ENCODE assay signal across 11 cellular contexts in genomic region chr2:85995648-85996529, GRCh38.
DNase-seq lines count a peak whose midpoint lies in the region; ATAC-seq and TF ChIP-seq lines count a peak whose summit lies in the region.
"Had no signal": no experiment of that assay in that cellular context is flagged by ENCODE, and none has a peak within 500 bp of the region (broad histone marks: within the 10 kb centered on the region; RNA-seq: fewer than 3 reads in every experiment).

No MANE protein-coding gene starts in this region.

- H3K27ac Mint-ChIP-seq in neural crest cell (ENCODE audit: unreplicated experiment) (no peak overlapping the region), HFFc6 (no peak overlapping the region)
- no peak overlapping the region for H3K27ac Mint-ChIP-seq in activated CD4-positive, alpha-beta T cell treated with anti-CD3 and anti-CD28 coated beads, Interleukin-2, amount 10 ng/mL, durations not matched to agents 24 days and 14 days

- peak; percentile 12 to 20 for DNase-seq in breast epithelium (ENCODE audit: low spot score in 2 of 2)
- DNase-seq in mammary epithelial cell = no peak
- DNase-seq in dorsolateral prefrontal cortex = no peak
- DNase-seq in neural crest cell (ENCODE audit: low read depth, low spot score) = no peak
- no peak for DNase-seq in upper lobe of right lung
- no peak for DNase-seq in body of pancreas
- DNase-seq in HFFc6 = no peak
- DNase-seq in activated CD4-positive, alpha-beta T cell treated with anti-CD3 and anti-CD28 coated beads, Interleukin-2, amount 10 ng/mL, durations not matched to agents 24 days and 14 days = no peak
- DNase-seq: NCI-H226 had no signal

- H4K20me1 ChIP-seq in mammary epithelial cell (ENCODE audit: insufficient read depth, low read length) = no peaks in the 10 kb centered on the region

- H3K9ac ChIP-seq in mammary epithelial cell (ENCODE audit: insufficient read depth, low read length) = no peak overlapping the region

- WGBS in mammary epithelial cell (ENCODE audit: low coverage, missing lambda C conversion rate) = 97% methylated on average over 5 of the region's 9 CpGs
- WGBS in body of pancreas, 2 donors = 91 to 92% methylated on average over 8 to 9 of the region's 9 CpGs

- in situ Hi-C loops in mammary epithelial cell (cut with MboI; ENCODE audit: low sequenced_read_pairs in 2 of 2) = no loop called here

- H3K36me3 Mint-ChIP-seq in neural crest cell (ENCODE audit: low read depth) (no peaks in the 10 kb centered on the region), HFFc6 (ENCODE audit: low read depth) (no peaks in the 10 kb centered on the region)
- peaks cover 4% of the 10 kb centered on the region for H3K36me3 Mint-ChIP-seq in activated CD4-positive, alpha-beta T cell treated with anti-CD3 and anti-CD28 coated beads, Interleukin-2, amount 10 ng/mL, durations not matched to agents 24 days and 14 days (ENCODE audit: low read depth)

- no peak overlapping the region for H3K4me2 ChIP-seq in mammary epithelial cell (ENCODE audit: insufficient read depth, low read depth, low read length)

- H3K9me3 Mint-ChIP-seq in neural crest cell (peaks cover 5% of the 10 kb centered on the region), HFFc6 (no peaks in the 10 kb centered on the region)
- H3K9me3 Mint-ChIP-seq in activated CD4-positive, alpha-beta T cell treated with anti-CD3 and anti-CD28 coated beads, Interleukin-2, amount 10 ng/mL, durations not matched to agents 24 days and 14 days = peaks cover 3% of the 10 kb centered on the region

- no peak overlapping the region for H2AFZ ChIP-seq in mammary epithelial cell (ENCODE audit: low read depth, low read length)

- no peaks in the 10 kb centered on the region for H3K79me2 ChIP-seq in mammary epithelial cell (ENCODE audit: insufficient read depth, low read length)

- H3K4me1 Mint-ChIP-seq in neural crest cell (peaks cover 50% of the 10 kb centered on the region), HFFc6 (ENCODE audit: low read depth) (peaks cover 58% of the 10 kb centered on the region)
- peaks cover 69% of the 10 kb centered on the region for H3K4me1 Mint-ChIP-seq in activated CD4-positive, alpha-beta T cell treated with anti-CD3 and anti-CD28 coated beads, Interleukin-2, amount 10 ng/mL, durations not matched to agents 24 days and 14 days

- TF ChIP-seq POLR2A in breast epithelium (IDR thresholded peaks at IDR 0.05) (no peak), body of pancreas (IDR thresholded peaks at IDR 0.05) (no peak)

- no TSS peak for BruUV-seq in mammary epithelial cell (replicated peaks; lab: Mats Ljungman, UMichigan)

- H3K4me3 Mint-ChIP-seq in neural crest cell (peak overlapping the region; percentile 85), HFFc6 (no peak overlapping the region)
- no peak overlapping the region for H3K4me3 Mint-ChIP-seq in activated CD4-positive, alpha-beta T cell treated with anti-CD3 and anti-CD28 coated beads, Interleukin-2, amount 10 ng/mL, durations not matched to agents 24 days and 14 days

- H3K4me3 ChIP-seq in breast epithelium = no peak overlapping the region
- H3K4me3 ChIP-seq in mammary epithelial cell (replicated peaks in 1 of 3; ENCODE audit: insufficient read depth in 1 of 3, low read depth in 2 of 3, low read length in 3 of 3) = no peak overlapping the region
- no peak overlapping the region for H3K4me3 ChIP-seq in dorsolateral prefrontal cortex
- no peak overlapping the region for H3K4me3 ChIP-seq in upper lobe of right lung
- H3K4me3 ChIP-seq in body of pancreas = no peak overlapping the region
- H3K4me3 ChIP-seq: right lobe of liver had no signal

- H3K27me3 Mint-ChIP-seq in neural crest cell (ENCODE audit: low read depth) (no peaks in the 10 kb centered on the region), HFFc6 (ENCODE audit: insufficient read depth) (no peaks in the 10 kb centered on the region; the same call in 1 of the 2 replicates)
- no peaks in the 10 kb centered on the region for H3K27me3 Mint-ChIP-seq in activated CD4-positive, alpha-beta T cell treated with anti-CD3 and anti-CD28 coated beads, Interleukin-2, amount 10 ng/mL, durations not matched to agents 24 days and 14 days

- no peak for TF ChIP-seq CTCF in breast epithelium (IDR thresholded peaks at IDR 0.05)
- TF ChIP-seq CTCF in mammary epithelial cell (conservative IDR thresholded peaks at IDR 0.05 in 1 of 2, IDR thresholded peaks at IDR 0.05 in 1 of 2; ENCODE audit: extremely low read depth in 1 of 2, insufficient read depth in 1 of 2, low read depth in 1 of 2, low read length in 2 of 2) = no peak
- no peak for TF ChIP-seq CTCF in dorsolateral prefrontal cortex (IDR thresholded peaks at IDR 0.05 in 54 of 56, conservative IDR thresholded peaks at IDR 0.05 in 2 of 56; ENCODE audit: low read depth in 1 of 56, partially characterized antibody in 56 of 56)
- no peak for TF ChIP-seq CTCF in neural crest cell (conservative IDR thresholded peaks at IDR 0.05)
- no peak for TF ChIP-seq CTCF in upper lobe of right lung (IDR thresholded peaks at IDR 0.05)
- no peak for TF ChIP-seq CTCF in body of pancreas (IDR thresholded peaks at IDR 0.05)
- no peak for TF ChIP-seq CTCF in HFFc6 (IDR thresholded peaks at IDR 0.05)

- H3K36me3 ChIP-seq in breast epithelium = no peaks in the 10 kb centered on the region
- no peaks in the 10 kb centered on the region for H3K36me3 ChIP-seq in mammary epithelial cell (ENCODE audit: insufficient read depth, low read length)
- no peaks in the 10 kb centered on the region for H3K36me3 ChIP-seq in upper lobe of right lung
- no peaks in the 10 kb centered on the region for H3K36me3 ChIP-seq in body of pancreas (replicated peaks in 1 of 2; ENCODE audit: insufficient read depth in 1 of 2, low read depth in 2 of 2)
- H3K36me3 ChIP-seq: right lobe of liver had no signal

- dilution Hi-C loops in mammary epithelial cell (cut with HindIII; ENCODE audit: low sequenced_read_pairs) = loop anchor here (5.0 kb wide), 1 partner anchor 56 kb away; no protein-coding TSS in a partner anchor

- H3K4me1 ChIP-seq in breast epithelium (peaks cover 9 to 11% of the 10 kb centered on the region in 2 donors), mammary epithelial cell (ENCODE audit: insufficient read depth, low read length) (no peaks in the 10 kb centered on the region), upper lobe of right lung (peaks cover 62% of the 10 kb centered on the region), body of pancreas (peaks cover 27% of the 10 kb centered on the region)

- CTCF ChIA-PET in mammary epithelial cell (lab: Charles Lee; ENCODE audit: low non-redundant PET) = no interaction called here

- H3K27me3 ChIP-seq in breast epithelium (no peaks in the 10 kb centered on the region), mammary epithelial cell (ENCODE audit: insufficient read depth, low read length) (no peaks in the 10 kb centered on the region), dorsolateral prefrontal cortex (no peaks in the 10 kb centered on the region), upper lobe of right lung (no peaks in the 10 kb centered on the region), body of pancreas (no peaks in the 10 kb centered on the region)
- H3K27me3 ChIP-seq: right lobe of liver had no signal

- peak overlapping the region; percentile 62 to 91 for H3K27ac ChIP-seq in breast epithelium
- H3K27ac ChIP-seq in mammary epithelial cell (ENCODE audit: insufficient read depth, low read depth, low read length) = no peak overlapping the region
- peak overlapping the region in 37 of 59 donors; percentile 6 to 91 (median 69) for H3K27ac ChIP-seq in dorsolateral prefrontal cortex
- peak overlapping the region; percentile 85 for H3K27ac ChIP-seq in upper lobe of right lung
- no peak overlapping the region for H3K27ac ChIP-seq in body of pancreas
- H3K27ac ChIP-seq: right lobe of liver had no signal

- intact Hi-C loops in breast epithelium (cut with DNase I; ENCODE audit: low total_unique reads) = no loop called here
- intact Hi-C loops in mammary epithelial cell (cut with micrococcal nuclease) = no loop called here
- intact Hi-C loops in dorsolateral prefrontal cortex (cut with DNase I) = no loop called here
- intact Hi-C loops in upper lobe of right lung (cut with DNase I) = no loop called here
- intact Hi-C loops in body of pancreas (cut with DNase I) = no loop called here
- intact Hi-C loops in activated CD4-positive, alpha-beta T cell treated with anti-CD3 and anti-CD28 coated beads, Interleukin-2, amount 10 ng/mL, durations not matched to agents 24 days and 14 days (cut with micrococcal nuclease) = loop anchor here (5.0 kb wide), 1 partner anchor 144 kb away; no protein-coding TSS in a partner anchor

- ATAC-seq in upper lobe of right lung (no peak), body of pancreas (no peak)
- ATAC-seq: Panc1, right lobe of liver had no signal

- no peaks in the 10 kb centered on the region for H3K9me3 ChIP-seq in breast epithelium
- no peaks in the 10 kb centered on the region for H3K9me3 ChIP-seq in mammary epithelial cell (replicated peaks; ENCODE audit: insufficient read depth, low read length)
- no peaks in the 10 kb centered on the region for H3K9me3 ChIP-seq in upper lobe of right lung
- H3K9me3 ChIP-seq in body of pancreas = no peaks in the 10 kb centered on the region
- H3K9me3 ChIP-seq: right lobe of liver had no signal

Comparison
In these comparisons a context has a peak if more than half of its experiments do, and no peak if none do; other contexts are left out.
1. DNase-seq: peak in breast epithelium (2 of 2); none in mammary epithelial cell (single experiment), dorsolateral prefrontal cortex (0 of 10), neural crest cell (single experiment), upper lobe of right lung (single experiment), body of pancreas (0 of 4), HFFc6 (single experiment) and activated CD4-positive, alpha-beta T cell treated with anti-CD3 and anti-CD28 coated beads, Interleukin-2, amount 10 ng/mL, durations not matched to agents 24 days and 14 days (single experiment).
2. H3K27ac ChIP-seq: peak in breast epithelium (2 of 2), dorsolateral prefrontal cortex (37 of 59) and upper lobe of right lung (single experiment); none in mammary epithelial cell (single experiment) and body of pancreas (0 of 4).